Comparison of ENCODE assay signal across 32 cellular contexts in genomic region chrX:80486299-80486698, GRCh38.
"Had no signal": no experiment of that assay in that cellular context is flagged by ENCODE, and none has a peak within 500 bp of the region (broad histone marks: within the 10 kb centered on the region; RNA-seq: fewer than 3 reads in every experiment).

No MANE protein-coding gene starts in this region.

- H3K27me3 ChIP-seq: adrenal gland, body of pancreas, brain microvascular endothelial cell had no signal

- H3K36me3 ChIP-seq: adrenal gland, brain microvascular endothelial cell, breast epithelium had no signal

- H3K4me1 ChIP-seq: adrenal gland, body of pancreas, breast epithelium had no signal

- H3K4me3 ChIP-seq: adrenal gland, body of pancreas, breast epithelium had no signal

- ATAC-seq: activated CD8-positive, alpha-beta T cell treated with anti-CD3 and anti-CD28 coated beads for 36 hours; activated naive CD4-positive, alpha-beta T cell treated with anti-CD3 and anti-CD28 coated beads, Interleukin-2, amount 50 U/mL, for 72 hours; activated T-cell treated with anti-CD3 and anti-CD28 coated beads, Interleukin-2, amount 50 U/mL, for 4 hours; activated T-cell treated with anti-CD3 and anti-CD28 coated beads, Interleukin-2, amount 50 U/mL, for 72 hours; activated T-helper 17 cell treated with anti-CD3 and anti-CD28 coated beads, Interleukin-2, amount 50 U/mL, for 72 hours; body of pancreas had no signal

- DNase-seq: activated B cell treated with CpG ODN at 0.5 μM for 24 hours; activated CD4-positive, alpha-beta memory T cell treated with anti-CD3 and anti-CD28 coated beads for 36 hours; activated CD4-positive, alpha-beta T cell treated with anti-CD3 and anti-CD28 coated beads for 4 hours; activated CD4-positive, alpha-beta T cell treated with anti-CD3 and anti-CD28 coated beads, Interleukin-2, amount 10 ng/mL, durations not matched to agents 24 days and 14 days; activated CD4-positive, alpha-beta T cell treated with anti-CD3 and anti-CD28 coated beads, Interleukin-2, amount 50 U/mL, for 1 hour; activated CD4-positive, alpha-beta T cell treated with anti-CD3 and anti-CD28 coated beads, Interleukin-2, amount 50 U/mL, for 4 hours; activated CD4-positive, CD25-positive, alpha-beta regulatory T cell treated with anti-CD3 and anti-CD28 coated beads, Interleukin-2, amount 50 U/mL, for 72 hours; activated CD8-positive, alpha-beta memory T cell treated with anti-CD3 and anti-CD28 coated beads, Interleukin-2, amount 50 U/mL, for 4 hours; activated CD8-positive, alpha-beta T cell treated with anti-CD3 and anti-CD28 coated beads for 36 hours; activated effector memory CD4-positive, alpha-beta T cell treated with anti-CD3 and anti-CD28 coated beads, Interleukin-2, amount 50 U/mL, for 16 hours; activated gamma-delta T cell treated with Interleukin-2 at 50 U/mL for 16 hours; activated naive CD4-positive, alpha-beta T cell; activated naive CD4-positive, alpha-beta T cell treated with anti-CD3 and anti-CD28 coated beads for 36 hours; activated naive CD4-positive, alpha-beta T cell treated with anti-CD3 and anti-CD28 coated beads, Interleukin-2, amount 50 U/mL, for 16 hours; activated naive CD8-positive, alpha-beta T cell treated with anti-CD3 and anti-CD28 coated beads for 36 hours; activated T-cell treated with anti-CD3 and anti-CD28 coated beads for 4 hours; activated T-cell treated with anti-CD3 and anti-CD28 coated beads, Interleukin-2, amount 50 U/mL, for 1 hour; activated T-cell treated with anti-CD3 and anti-CD28 coated beads, Interleukin-2, amount 50 U/mL, for 4 hours; activated T-cell treated with anti-CD3 and anti-CD28 coated beads, Interleukin-2, amount 50 U/mL, for 72 hours; adrenal gland; amniotic stem cell; aorta; body of pancreas; brain microvascular endothelial cell; central memory CD4-positive, alpha-beta T cell; T-helper 1 cell; T-helper 2 cell; T-helper 9 cell had no signal

- H3K9me3 ChIP-seq: adrenal gland, body of pancreas had no signal

- H3K27ac ChIP-seq: adrenal gland, body of pancreas, brain microvascular endothelial cell, breast epithelium, VCaP had no signal
